Comparison of ENCODE assay signal across 13 cellular contexts in the genomic region with DNA sequence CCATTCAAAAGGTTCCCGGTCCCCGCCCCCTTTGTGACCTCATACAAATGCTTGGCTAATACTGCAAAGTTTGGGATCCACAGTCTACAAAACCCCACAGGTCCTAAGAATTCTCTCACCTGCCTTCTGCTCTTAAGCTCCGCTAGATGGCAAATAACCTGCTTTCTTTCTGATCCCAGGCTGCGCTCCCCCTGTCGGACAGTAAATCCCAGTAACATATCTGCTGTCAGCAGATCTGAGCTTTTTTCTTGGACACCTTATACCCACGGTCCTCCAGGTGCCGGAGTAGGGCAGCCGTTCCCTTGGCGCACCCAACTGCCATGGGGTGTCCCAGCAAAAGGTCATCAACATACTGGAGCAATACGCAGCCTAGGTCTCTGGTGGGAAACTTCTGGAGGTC. TPM values are rescaled to one million over a fixed set of nuclear protein-coding genes. Genes with fewer than 3 reads are reported as not detected.
A peak's percentile ranks its signal among the peaks of the same experiment; 100 is the strongest.
DNase-seq lines count a peak whose midpoint lies in the region; ATAC-seq and TF ChIP-seq lines count a peak whose summit lies in the region.
"Had no signal": no experiment of that assay in that cellular context is flagged by ENCODE, and none has a peak within 500 bp of the region (broad histone marks: within the 10 kb centered on the region; RNA-seq: fewer than 3 reads in every experiment).

No MANE protein-coding gene starts in this region.

- H3K4me1 ChIP-seq in left lung: no peaks in the 10 kb centered on the region
- no peaks in the 10 kb centered on the region for H3K4me1 ChIP-seq in OCI-LY7 (ENCODE audit: insufficient read depth, low read length, poor library complexity, severe bottlenecking)

- intact Hi-C loops in left lung (cut with DNase I) (no loop called here), OCI-LY7 (cut with micrococcal nuclease; ENCODE audit: unreplicated experiment) (no loop called here)

- H3K27me3 ChIP-seq in left lung: peaks cover 0 to 18% of the 10 kb centered on the region in 2 donors

- DNase-seq in AG10803 (ENCODE audit: low read depth): no peak
- DNase-seq in HFFc6: no peak
- peak; percentile 76 for DNase-seq in RKO (ENCODE audit: low spot score)
- DNase-seq in left lung: no peak
- DNase-seq in cerebellar cortex (ENCODE audit: low spot score): no peak
- no peak for DNase-seq in activated naive CD8-positive, alpha-beta T cell treated with anti-CD3 and anti-CD28 coated beads, Interleukin-2, amount 50 U/mL, for 24 hours
- no peak for DNase-seq in OCI-LY7 (ENCODE audit: low spot score)
- DNase-seq: mesendoderm; NCI-H1436; nucleus accumbens; stimulated activated naive CD8-positive, alpha-beta T cell treated with anti-CD3 and anti-CD28 coated beads, Interleukin-15, Interleukin-2, amounts not matched to agents 100 U/mL and 50 U/mL, for 24 hours had no signal

- peak; percentile 7; the same call in 1 of the 2 replicates for TF ChIP-seq CTCF in AG10803 (conservative IDR thresholded peaks at IDR 0.05; ENCODE audit: low read length)
- peak; percentile 15; the same call in 1 of the 2 replicates for TF ChIP-seq CTCF in HFFc6 (IDR thresholded peaks at IDR 0.05)
- no peak for TF ChIP-seq CTCF in left lung (IDR thresholded peaks at IDR 0.05)
- no peak for TF ChIP-seq CTCF in OCI-LY7 (conservative IDR thresholded peaks at IDR 0.05; ENCODE audit: low read length)

- H3K4me3 Mint-ChIP-seq in HFFc6: no peak overlapping the region
- H3K4me3 Mint-ChIP-seq in activated naive CD8-positive, alpha-beta T cell treated with anti-CD3 and anti-CD28 coated beads, Interleukin-2, amount 50 U/mL, for 24 hours: no peak overlapping the region

- no peak overlapping the region for H2AFZ ChIP-seq in OCI-LY7 (ENCODE audit: low read length)

- CTCF ChIA-PET in OCI-LY7 (lab: Charles Lee; ENCODE audit: unreplicated experiment): no interaction called here

- H3K4me3 ChIP-seq in AG10803 (ENCODE audit: low read length) (no peak overlapping the region), left lung (no peak overlapping the region), OCI-LY7 (ENCODE audit: low read depth, low read length, poor library complexity, severe bottlenecking) (no peak overlapping the region)
- H3K4me3 ChIP-seq: SK-N-MC had no signal

- H3K79me2 ChIP-seq in OCI-LY7 (ENCODE audit: insufficient read depth, low read depth, low read length): no peaks in the 10 kb centered on the region

- H3K36me3 ChIP-seq in left lung (no peaks in the 10 kb centered on the region), OCI-LY7 (ENCODE audit: insufficient read depth, low read length) (no peaks in the 10 kb centered on the region)

- H3K27ac ChIP-seq in left lung (peak overlapping the region in 1 of 2 donors; percentile 4), OCI-LY7 (ENCODE audit: low read depth, low read length, poor library complexity, severe bottlenecking) (no peak overlapping the region)
- H3K27ac ChIP-seq: SK-N-MC had no signal

- H3K9me3 Mint-ChIP-seq in HFFc6: peaks cover 15% of the 10 kb centered on the region
- peaks cover 5% of the 10 kb centered on the region for H3K9me3 Mint-ChIP-seq in activated naive CD8-positive, alpha-beta T cell treated with anti-CD3 and anti-CD28 coated beads, Interleukin-2, amount 50 U/mL, for 24 hours

- ATAC-seq in left lung: peak; percentile 9
- no peak for ATAC-seq in SK-N-SH treated with all-trans-retinoic acid at 6 μM for 48 hours
- no peak for ATAC-seq in activated naive CD8-positive, alpha-beta T cell treated with anti-CD3 and anti-CD28 coated beads, Interleukin-2, amount 50 U/mL, for 24 hours
- ATAC-seq: stimulated activated naive CD8-positive, alpha-beta T cell treated with anti-CD3 and anti-CD28 coated beads, Interleukin-15, Interleukin-2, amounts not matched to agents 100 U/mL and 50 U/mL, for 24 hours had no signal

- BruUV-seq in OCI-LY7 (replicated peaks; lab: Mats Ljungman, UMichigan): no TSS peak

- no peaks in the 10 kb centered on the region for H4K20me1 ChIP-seq in OCI-LY7 (ENCODE audit: insufficient read depth, low read length)

- H3K36me3 Mint-ChIP-seq in HFFc6 (ENCODE audit: low read depth): peaks cover 10% of the 10 kb centered on the region
- H3K36me3 Mint-ChIP-seq in activated naive CD8-positive, alpha-beta T cell treated with anti-CD3 and anti-CD28 coated beads, Interleukin-2, amount 50 U/mL, for 24 hours (ENCODE audit: low read depth): no peaks in the 10 kb centered on the region

- peaks cover 5% of the 10 kb centered on the region; the same call in 1 of the 2 replicates for H3K4me1 Mint-ChIP-seq in HFFc6 (ENCODE audit: low read depth)
- peaks cover 2% of the 10 kb centered on the region for H3K4me1 Mint-ChIP-seq in activated naive CD8-positive, alpha-beta T cell treated with anti-CD3 and anti-CD28 coated beads, Interleukin-2, amount 50 U/mL, for 24 hours

- H3K27me3 Mint-ChIP-seq in HFFc6 (ENCODE audit: insufficient read depth): peaks cover 47% of the 10 kb centered on the region
- H3K27me3 Mint-ChIP-seq in activated naive CD8-positive, alpha-beta T cell treated with anti-CD3 and anti-CD28 coated beads, Interleukin-2, amount 50 U/mL, for 24 hours: peaks cover 14% of the 10 kb centered on the region

- H3K4me2 ChIP-seq in OCI-LY7 (ENCODE audit: low read length): no peak overlapping the region

- POLR2A ChIA-PET in OCI-LY7 (lab: Charles Lee): interaction anchor here (0.7 kb wide), 1 partner anchor 1707 kb away, joined by 3 read pairs; no protein-coding TSS in a partner anchor

- H3K9me2 ChIP-seq in OCI-LY7 (ENCODE audit: insufficient read depth, low read length): no peaks in the 10 kb centered on the region

- H3K27ac Mint-ChIP-seq in HFFc6: no peak overlapping the region
- no peak overlapping the region for H3K27ac Mint-ChIP-seq in activated naive CD8-positive, alpha-beta T cell treated with anti-CD3 and anti-CD28 coated beads, Interleukin-2, amount 50 U/mL, for 24 hours

- H3K9me3 ChIP-seq in left lung (peaks cover 0 to 12% of the 10 kb centered on the region in 2 donors), OCI-LY7 (ENCODE audit: low read length) (no peaks in the 10 kb centered on the region)

TF ChIP-seq in SK-N-SH treated with all-trans-retinoic acid at 6 μM for 48 hours, 23 proteins besides CTCF, POLR2A, EP300 and RAD21:
- TF ChIP-seq RARB (CRISPR knock-in tag; IDR thresholded peaks at IDR 0.05) (no peak), BACH2 (CRISPR knock-in tag; IDR thresholded peaks at IDR 0.05; ENCODE audit: borderline replicate concordance) (no peak), OSR1 (CRISPR knock-in tag; IDR thresholded peaks at IDR 0.05) (no peak), TOX (CRISPR knock-in tag; IDR thresholded peaks at IDR 0.05; ENCODE audit: borderline replicate concordance) (no peak), ZNF565 (CRISPR knock-in tag; conservative IDR thresholded peaks at IDR 0.05; ENCODE audit: low read depth) (no peak)
- TF ChIP-seq, protein P1, sequence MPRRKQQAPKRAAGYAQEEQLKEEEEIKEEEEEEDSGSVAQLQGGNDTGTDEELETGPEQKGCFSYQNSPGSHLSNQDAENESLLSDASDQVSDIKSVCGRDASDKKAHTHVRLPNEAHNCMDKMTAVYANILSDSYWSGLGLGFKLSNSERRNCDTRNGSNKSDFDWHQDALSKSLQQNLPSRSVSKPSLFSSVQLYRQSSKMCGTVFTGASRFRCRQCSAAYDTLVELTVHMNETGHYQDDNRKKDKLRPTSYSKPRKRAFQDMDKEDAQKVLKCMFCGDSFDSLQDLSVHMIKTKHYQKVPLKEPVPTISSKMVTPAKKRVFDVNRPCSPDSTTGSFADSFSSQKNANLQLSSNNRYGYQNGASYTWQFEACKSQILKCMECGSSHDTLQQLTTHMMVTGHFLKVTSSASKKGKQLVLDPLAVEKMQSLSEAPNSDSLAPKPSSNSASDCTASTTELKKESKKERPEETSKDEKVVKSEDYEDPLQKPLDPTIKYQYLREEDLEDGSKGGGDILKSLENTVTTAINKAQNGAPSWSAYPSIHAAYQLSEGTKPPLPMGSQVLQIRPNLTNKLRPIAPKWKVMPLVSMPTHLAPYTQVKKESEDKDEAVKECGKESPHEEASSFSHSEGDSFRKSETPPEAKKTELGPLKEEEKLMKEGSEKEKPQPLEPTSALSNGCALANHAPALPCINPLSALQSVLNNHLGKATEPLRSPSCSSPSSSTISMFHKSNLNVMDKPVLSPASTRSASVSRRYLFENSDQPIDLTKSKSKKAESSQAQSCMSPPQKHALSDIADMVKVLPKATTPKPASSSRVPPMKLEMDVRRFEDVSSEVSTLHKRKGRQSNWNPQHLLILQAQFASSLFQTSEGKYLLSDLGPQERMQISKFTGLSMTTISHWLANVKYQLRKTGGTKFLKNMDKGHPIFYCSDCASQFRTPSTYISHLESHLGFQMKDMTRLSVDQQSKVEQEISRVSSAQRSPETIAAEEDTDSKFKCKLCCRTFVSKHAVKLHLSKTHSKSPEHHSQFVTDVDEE (CRISPR knock-in tag; IDR thresholded peaks at IDR 0.05): no peak
TF ChIP-seq in SK-N-SH treated with all-trans-retinoic acid at 6 μM for 48 hours: peak in this region for 0.

RNA-seq across cellular contexts. Expression of gene PPP1R26, which starts 39.0 kb away (rescaled TPM):
- 10 to 100 TPM; 10.6 to 14.9 (median 11.0) TPM for total RNA-seq in HFFc6 (2021; fragmentation: NEBNext Ultra II Directional; extraction: Animal tissue kit (Norgen Biotek cat#: 25700))
- 10 to 100 TPM; 18.1 to 20.7 TPM for total RNA-seq in left lung
- total RNA-seq in OCI-LY7 (2014; rRNA removed; shearing (Covaris generic)): 1.5 TPM in 2 replicates
- total RNA-seq in OCI-LY7 (2022): 0.21 and 0.52 TPM in 2 replicates

RNA-seq across cellular contexts. Expression of gene MRPS2, which starts 59.9 kb away (rescaled TPM):
- total RNA-seq in HFFc6 (2021; fragmentation: NEBNext Ultra II Directional; extraction: Animal tissue kit (Norgen Biotek cat#: 25700)): 10 to 100 TPM; 37.5 to 43.3 (median 38.6) TPM
- 10 to 100 TPM; 21.9 to 25.8 TPM for total RNA-seq in left lung
- 30.2 and 42.7 TPM in 2 replicates for total RNA-seq in OCI-LY7 (2014; rRNA removed; shearing (Covaris generic))
- total RNA-seq in OCI-LY7 (2022): 50.3 and 55.7 TPM in 2 replicates

Comparison
In these comparisons a context has a peak if more than half of its experiments do, and no peak if none do; other contexts are left out.
1. CTCF ChIP-seq: peak in AG10803 (single experiment) and HFFc6 (single experiment); none in left lung (0 of 2) and OCI-LY7 (single experiment).
2. RNA of gene PPP1R26, which starts 39.0 kb away (total RNA-seq): 18.1 to 20.7 TPM in left lung and 10.6 to 14.9 TPM in HFFc6; 0.21 to 1.5 TPM in OCI-LY7; every median in the first group is over 4 times any median in the second.